ENCODE assay signal across 8 cellular contexts in the genomic region with DNA sequence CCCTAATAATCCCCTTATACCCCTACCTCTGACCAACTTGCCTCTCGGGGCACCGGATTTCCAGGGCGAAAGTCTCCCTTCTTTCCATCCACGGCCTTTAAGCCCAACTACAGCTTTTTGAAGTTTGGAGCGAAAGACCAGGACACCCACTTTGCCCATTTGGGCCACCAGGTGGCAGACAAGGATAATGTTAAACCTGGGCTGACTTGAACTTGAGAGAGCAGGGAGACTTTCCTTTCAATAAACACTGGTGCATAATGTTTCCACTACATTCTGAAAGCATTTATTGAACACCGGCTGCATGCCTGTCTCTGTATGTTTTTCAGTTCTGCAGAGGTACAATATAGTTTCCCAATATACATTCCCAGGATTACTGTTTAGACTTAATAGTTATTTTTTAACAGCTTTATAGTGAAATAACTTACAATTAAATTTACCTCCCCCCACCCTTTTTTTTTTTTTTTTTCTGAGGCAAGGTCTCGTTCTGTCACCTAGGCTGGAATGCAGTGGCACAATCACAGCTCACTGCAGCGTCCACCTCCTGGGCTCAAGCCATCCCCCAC. TPM values are rescaled to one million over a fixed set of nuclear protein-coding genes. Genes with fewer than 3 reads are reported as not detected.
DNase-seq lines count a peak whose midpoint lies in the region; ATAC-seq, FAIRE-seq and TF ChIP-seq lines count a peak whose summit lies in the region.

No MANE protein-coding gene starts in this region.

- peak; percentile 85 for ATAC-seq in mucosa of descending colon

- no peaks in the 10 kb centered on the region for H3K9me1 ChIP-seq in endothelial cell of umbilical vein (replicated peaks; ENCODE audit: control insufficient read depth, extremely low read depth, insufficient read depth, low read length)

- no TSS peak for BruUV-seq in endothelial cell of umbilical vein (replicated peaks; lab: Mats Ljungman, UMichigan)

- no peak overlapping the region for H3K27ac ChIP-seq in endothelial cell of umbilical vein (ENCODE audit: insufficient read depth, low read depth, low read length)
- H3K27ac ChIP-seq in neuronal stem cell (replicated peaks; ENCODE audit: low read length), result no peak overlapping the region

- H3K9ac ChIP-seq in NT2/D1 (ENCODE audit: insufficient read length, low read depth), result no peak overlapping the region
- no peak overlapping the region for H3K9ac ChIP-seq in endothelial cell of umbilical vein (replicated peaks; ENCODE audit: extremely low read depth, insufficient read depth, low read length)
- no peak overlapping the region for H3K9ac ChIP-seq in neuronal stem cell (ENCODE audit: low read depth, low read length, poor library complexity)

- TF ChIP-seq POLR2A in endothelial cell of umbilical vein (IDR thresholded peaks at IDR 0.05; ENCODE audit: low read depth, low read length), result no peak

- peaks cover 11% of the 10 kb centered on the region for H3K9me3 ChIP-seq in NT2/D1 (ENCODE audit: insufficient read depth, low read length)
- H3K9me3 ChIP-seq in endothelial cell of umbilical vein (replicated peaks; ENCODE audit: control insufficient read depth, insufficient read depth, low read length), result no peaks in the 10 kb centered on the region
- no peaks in the 10 kb centered on the region for H3K9me3 ChIP-seq in mucosa of descending colon
- no peaks in the 10 kb centered on the region for H3K9me3 ChIP-seq in neuronal stem cell (replicated peaks in 1 of 2; ENCODE audit: control insufficient read depth in 2 of 2, insufficient read depth in 1 of 2, low read depth in 1 of 2, low read length in 2 of 2)

- H2BK5ac ChIP-seq in neuronal stem cell (ENCODE audit: low read length), result no peak overlapping the region

- H3K4me2 ChIP-seq in endothelial cell of umbilical vein (ENCODE audit: insufficient read depth, low read length) (no peak overlapping the region), neuronal stem cell (ENCODE audit: insufficient read depth, low read length, poor library complexity, severe bottlenecking) (no peak overlapping the region)

- no peak overlapping the region for H2BK15ac ChIP-seq in neuronal stem cell (ENCODE audit: low read length)

- no peak overlapping the region for H3K18ac ChIP-seq in neuronal stem cell (ENCODE audit: low read length)

- no peak overlapping the region for H4K8ac ChIP-seq in neuronal stem cell (ENCODE audit: low read depth, low read length)

- no peak overlapping the region for H2BK120ac ChIP-seq in neuronal stem cell (ENCODE audit: low read depth, low read length)

- no peak overlapping the region for H3K4ac ChIP-seq in neuronal stem cell (ENCODE audit: low read length)

- CTCF ChIA-PET in endothelial cell of umbilical vein (lab: Charles Lee), result interaction anchor here (0.5 to 3.8 kb wide), 49 partner anchors 9 to 561 kb away, joined by 3 to 55 read pairs (median 4); partner anchors contain the start of genes B3GNT9, FBXL8, MATCAP1 and NOL3

- TF ChIP-seq CTCF in endothelial cell of umbilical vein (IDR thresholded peaks at IDR 0.05; ENCODE audit: extremely low read depth in 1 of 2, insufficient read depth in 1 of 2, low read depth in 1 of 2, low read length in 2 of 2) (peak; percentile 78 to 85), mucosa of descending colon (IDR thresholded peaks at IDR 0.05) (peak; percentile 49)

- no CpG with 5 or more reads among the region's 8 CpGs for WGBS in neuronal stem cell (ENCODE audit: extremely low coverage in 2 of 2, insufficient read length in 2 of 2, insufficient replicate concordance in 1 of 2), 2 donors

- H2AFZ ChIP-seq in endothelial cell of umbilical vein (ENCODE audit: low read depth, low read length), result no peak overlapping the region
- H2AFZ ChIP-seq in neuronal stem cell (ENCODE audit: low read length), result no peak overlapping the region

- no peak overlapping the region for H2AK5ac ChIP-seq in neuronal stem cell (ENCODE audit: low read depth, low read length)

- H3K4me1 ChIP-seq in NT2/D1 (ENCODE audit: insufficient read depth, insufficient read length) (no peaks in the 10 kb centered on the region), endothelial cell of umbilical vein (ENCODE audit: control insufficient read depth, extremely low read depth, insufficient read depth, low read length) (no peaks in the 10 kb centered on the region), mucosa of descending colon (ENCODE audit: low read depth) (peaks cover 32% of the 10 kb centered on the region), neuronal stem cell (ENCODE audit: control insufficient read depth in 2 of 2, insufficient read depth in 1 of 2, low read depth in 1 of 2, low read length in 2 of 2) (no peaks in the 10 kb centered on the region)

- H4K20me1 ChIP-seq in endothelial cell of umbilical vein (replicated peaks; ENCODE audit: control insufficient read depth, extremely low read depth, insufficient read depth, low read length), result no peaks in the 10 kb centered on the region

- no peak overlapping the region for H3K23ac ChIP-seq in neuronal stem cell (ENCODE audit: low read depth, low read length, poor library complexity)

- no peak overlapping the region for H3K14ac ChIP-seq in neuronal stem cell (ENCODE audit: low read length)

- H3K36me3 ChIP-seq in NT2/D1 (ENCODE audit: insufficient read depth, insufficient read length, low read length), result no peaks in the 10 kb centered on the region
- no peaks in the 10 kb centered on the region for H3K36me3 ChIP-seq in endothelial cell of umbilical vein (ENCODE audit: control insufficient read depth in 2 of 2, extremely low read depth in 1 of 2, insufficient read depth in 2 of 2, low read length in 2 of 2)
- H3K36me3 ChIP-seq in mucosa of descending colon (ENCODE audit: low read depth), result no peaks in the 10 kb centered on the region
- H3K36me3 ChIP-seq in neuronal stem cell (replicated peaks in 1 of 2; ENCODE audit: control insufficient read depth in 2 of 2, insufficient read depth in 2 of 2, low read length in 2 of 2), result no peaks in the 10 kb centered on the region

- H3K27me3 ChIP-seq in NT2/D1 (ENCODE audit: insufficient read depth, insufficient read length), result peaks cover 15% of the 10 kb centered on the region
- peaks cover 3 to 5% of the 10 kb centered on the region in 2 experiments for H3K27me3 ChIP-seq in endothelial cell of umbilical vein (ENCODE audit: control insufficient read depth in 2 of 2, insufficient read depth in 2 of 2, low read length in 2 of 2)
- H3K27me3 ChIP-seq in neuronal stem cell (ENCODE audit: control insufficient read depth in 3 of 3, insufficient read depth in 3 of 3, low read depth in 1 of 3, low read length in 3 of 3), result peaks cover 0 to 29% (median 6%) of the 10 kb centered on the region in 3 experiments

- DNase-seq in DMS53 (lab: John Stamatoyannopoulos, UW) (peak; percentile 80), HT-29 (ENCODE audit: low spot score) (peak; percentile 89), NT2/D1 (ENCODE audit: low read depth, low spot score) (peak; percentile 68), endothelial cell of umbilical vein (ENCODE audit: low read depth, low spot score) (peak; percentile 78), mucosa of descending colon (peak in 2 of 3 donors; percentile 88 to 94), neuronal stem cell (ENCODE audit: low spot score) (no peak)
- DNase-seq in activated CD8-positive, alpha-beta memory T cell treated with anti-CD3 and anti-CD28 coated beads, Interleukin-2, amount 50 U/mL, for 1 hour (ENCODE audit: extremely low read depth), result peak; percentile 26
- DNase-seq in stimulated activated CD8-positive, alpha-beta memory T cell treated with anti-CD3 and anti-CD28 coated beads, Interleukin-4, amount 100 ng/mL, for 24 hours (ENCODE audit: low read depth), result peak; percentile 61

- no peak overlapping the region for H3K4me3 ChIP-seq in NT2/D1 (ENCODE audit: insufficient read length, low read depth)
- no peak overlapping the region for H3K4me3 ChIP-seq in endothelial cell of umbilical vein (replicated peaks in 1 of 3; ENCODE audit: insufficient read depth in 1 of 3, low read depth in 1 of 3, low read length in 3 of 3)
- no peak overlapping the region for H3K4me3 ChIP-seq in mucosa of descending colon
- H3K4me3 ChIP-seq in neuronal stem cell (ENCODE audit: low read length in 2 of 2), result no peak overlapping the region

- dilution Hi-C loops in endothelial cell of umbilical vein (cut with MboI; ENCODE audit: extremely low pct_ligation_motif_present, low sequenced_read_pairs), result no loop called here

- no peak overlapping the region for H2BK12ac ChIP-seq in neuronal stem cell (ENCODE audit: low read length)

- POLR2A ChIA-PET in endothelial cell of umbilical vein (lab: Charles Lee), result no interaction called here

- no peak overlapping the region for H4K91ac ChIP-seq in neuronal stem cell (ENCODE audit: low read depth, low read length, poor library complexity)

- peak; percentile 98 for FAIRE-seq in endothelial cell of umbilical vein (lab: Jason Lieb, UNC)

- H3K79me2 ChIP-seq in endothelial cell of umbilical vein (ENCODE audit: control insufficient read depth, insufficient read depth, low read length), result no peaks in the 10 kb centered on the region

- no peaks in the 10 kb centered on the region for H3K79me1 ChIP-seq in neuronal stem cell (ENCODE audit: low read depth, low read length)

- intact Hi-C loops in endothelial cell of umbilical vein (cut with micrococcal nuclease) (loop anchor here (1.0 to 10.0 kb wide), 2 partner anchors 231 to 441 kb away; partner anchors contain the start of gene TPPP3), mucosa of descending colon (cut with DNase I, micrococcal nuclease) (loop anchor here in 1 of 2 donors (10.0 kb wide), 1 partner anchor 201 kb away; the partner anchor contains the start of genes B3GNT9, FBXL8 and TRADD)

RNA-seq across cellular contexts. Expression of gene CES3, which starts 6.9 kb away (rescaled TPM):
- 1.3 and 3.4 TPM in 2 replicates for total RNA-seq in HT-29 (2014; rRNA removed; shearing (Covaris generic))
- total RNA-seq in endothelial cell of umbilical vein, result not detected in 2 replicates
- polyA plus RNA-seq in endothelial cell of umbilical vein, result 0.10 and 0.13 TPM in 2 replicates
- polyA plus RNA-seq in endothelial cell of umbilical vein (2011; cell fraction: cytosol; rRNA removed), result 0.04 TPM in 1 of 2 replicates, not detected in the other
- 0.70 and 0.80 TPM in 2 replicates for polyA plus RNA-seq in endothelial cell of umbilical vein (2011; cell fraction: nucleus; rRNA removed)
- polyA plus RNA-seq in endothelial cell of umbilical vein (2012), result 0.07 and 0.42 TPM in 2 replicates
- polyA minus RNA-seq in endothelial cell of umbilical vein, result 0.91 TPM in 1 of 2 replicates, not detected in the other
- 2.8 TPM for polyA minus RNA-seq in endothelial cell of umbilical vein (2011; cell fraction: cytosol; rRNA and poly(A)+ RNA removed)
- 0.19 TPM in 1 of 2 replicates, not detected in the other for polyA minus RNA-seq in endothelial cell of umbilical vein (2011; cell fraction: nucleus; rRNA and poly(A)+ RNA removed)
- total RNA-seq in mucosa of descending colon, result 100 to 1,000 TPM in 2 of 3 donors, 10 to 100 TPM in 1; 86.5 to 264 (median 199) TPM
- 2.4 TPM for polyA plus RNA-seq in neuronal stem cell (2013, experiment 1 of 2)
- polyA plus RNA-seq in neuronal stem cell (2013, experiment 2 of 2), result 2.5 TPM

RNA-seq across cellular contexts. Expression of gene CES2, which starts 18.9 kb away (rescaled TPM):
- 47.6 and 54.3 TPM in 2 replicates for total RNA-seq in HT-29 (2014; rRNA removed; shearing (Covaris generic))
- total RNA-seq in endothelial cell of umbilical vein (24.5 and 28.8 TPM in 2 replicates), mucosa of descending colon (100 to 1,000 TPM; 180 to 566 (median 456) TPM)
- polyA plus RNA-seq in endothelial cell of umbilical vein, result 19.1 and 19.6 TPM in 2 replicates
- 14.4 and 18.0 TPM in 2 replicates for polyA plus RNA-seq in endothelial cell of umbilical vein (2011; cell fraction: cytosol; rRNA removed)
- 24.0 and 25.8 TPM in 2 replicates for polyA plus RNA-seq in endothelial cell of umbilical vein (2011; cell fraction: nucleus; rRNA removed)
- 16.7 and 17.6 TPM in 2 replicates for polyA plus RNA-seq in endothelial cell of umbilical vein (2012)
- polyA minus RNA-seq in endothelial cell of umbilical vein, result 21.2 and 23.0 TPM in 2 replicates
- polyA minus RNA-seq in endothelial cell of umbilical vein (2011; cell fraction: cytosol; rRNA and poly(A)+ RNA removed), result 20.5 TPM
- 18.0 and 19.3 TPM in 2 replicates for polyA minus RNA-seq in endothelial cell of umbilical vein (2011; cell fraction: nucleus; rRNA and poly(A)+ RNA removed)
- 14.6 TPM for polyA plus RNA-seq in neuronal stem cell (2013, experiment 1 of 2)
- polyA plus RNA-seq in neuronal stem cell (2013, experiment 2 of 2), result 15.0 TPM

RNA-seq across cellular contexts. Expression of gene CIAO2B, which starts 20.0 kb away (rescaled TPM):
- 242 and 281 TPM in 2 replicates for total RNA-seq in HT-29 (2014; rRNA removed; shearing (Covaris generic))
- total RNA-seq in endothelial cell of umbilical vein (78.7 and 85.2 TPM in 2 replicates), mucosa of descending colon (10 to 100 TPM; 72.5 to 78.1 (median 76.5) TPM)
- 314 and 423 TPM in 2 replicates for polyA plus RNA-seq in endothelial cell of umbilical vein
- 227 and 251 TPM in 2 replicates for polyA plus RNA-seq in endothelial cell of umbilical vein (2011; cell fraction: cytosol; rRNA removed)
- polyA plus RNA-seq in endothelial cell of umbilical vein (2011; cell fraction: nucleus; rRNA removed), result 77.1 and 88.7 TPM in 2 replicates
- 119 and 151 TPM in 2 replicates for polyA plus RNA-seq in endothelial cell of umbilical vein (2012)
- polyA minus RNA-seq in endothelial cell of umbilical vein, result 134 and 146 TPM in 2 replicates
- 80.5 TPM for polyA minus RNA-seq in endothelial cell of umbilical vein (2011; cell fraction: cytosol; rRNA and poly(A)+ RNA removed)
- polyA minus RNA-seq in endothelial cell of umbilical vein (2011; cell fraction: nucleus; rRNA and poly(A)+ RNA removed), result 11.1 and 15.7 TPM in 2 replicates
- 93.4 TPM for polyA plus RNA-seq in neuronal stem cell (2013, experiment 1 of 2)
- 91.2 TPM for polyA plus RNA-seq in neuronal stem cell (2013, experiment 2 of 2)

RNA-seq across cellular contexts. Expression of gene RRAD, which starts 28.8 kb away (rescaled TPM):
- total RNA-seq in HT-29 (2014; rRNA removed; shearing (Covaris generic)), result 0.08 and 1.7 TPM in 2 replicates
- total RNA-seq in endothelial cell of umbilical vein (0.22 and 0.46 TPM in 2 replicates), mucosa of descending colon (10 to 100 TPM in 1 of 3 donors, 1 to 10 TPM in 2; 1.3 to 11.6 (median 1.3) TPM)
- polyA plus RNA-seq in endothelial cell of umbilical vein, result 0.48 and 0.60 TPM in 2 replicates
- polyA plus RNA-seq in endothelial cell of umbilical vein (2011; cell fraction: cytosol; rRNA removed), result 0.17 and 0.25 TPM in 2 replicates
- polyA plus RNA-seq in endothelial cell of umbilical vein (2011; cell fraction: nucleus; rRNA removed), result 0.75 and 0.88 TPM in 2 replicates
- polyA plus RNA-seq in endothelial cell of umbilical vein (2012), result 0.27 and 0.38 TPM in 2 replicates
- 0.17 and 0.40 TPM in 2 replicates for polyA minus RNA-seq in endothelial cell of umbilical vein
- not detected for polyA minus RNA-seq in endothelial cell of umbilical vein (2011; cell fraction: cytosol; rRNA and poly(A)+ RNA removed)
- not detected in 2 replicates for polyA minus RNA-seq in endothelial cell of umbilical vein (2011; cell fraction: nucleus; rRNA and poly(A)+ RNA removed)
- polyA plus RNA-seq in neuronal stem cell (2013, experiment 1 of 2), result 0.32 TPM
- 0.30 TPM for polyA plus RNA-seq in neuronal stem cell (2013, experiment 2 of 2)

RNA-seq across cellular contexts. Expression of gene CES4A, which starts 34.2 kb away (rescaled TPM):
- total RNA-seq in HT-29 (2014; rRNA removed; shearing (Covaris generic)), result 3.0 and 5.5 TPM in 2 replicates
- 3.9 and 5.4 TPM in 2 replicates for total RNA-seq in endothelial cell of umbilical vein
- polyA plus RNA-seq in endothelial cell of umbilical vein, result 13.3 and 16.4 TPM in 2 replicates
- polyA plus RNA-seq in endothelial cell of umbilical vein (2011; cell fraction: cytosol; rRNA removed), result 2.3 and 3.0 TPM in 2 replicates
- polyA plus RNA-seq in endothelial cell of umbilical vein (2011; cell fraction: nucleus; rRNA removed), result 62.6 and 78.1 TPM in 2 replicates
- 7.1 TPM in 2 replicates for polyA plus RNA-seq in endothelial cell of umbilical vein (2012)
- polyA minus RNA-seq in endothelial cell of umbilical vein, result 5.7 and 10.8 TPM in 2 replicates
- polyA minus RNA-seq in endothelial cell of umbilical vein (2011; cell fraction: cytosol; rRNA and poly(A)+ RNA removed), result not detected
- 4.9 and 5.2 TPM in 2 replicates for polyA minus RNA-seq in endothelial cell of umbilical vein (2011; cell fraction: nucleus; rRNA and poly(A)+ RNA removed)
- total RNA-seq in mucosa of descending colon, result 10 to 100 TPM in 1 of 3 donors, 1 to 10 TPM in 2; 6.3 to 10.1 (median 8.3) TPM
- 0.54 TPM for polyA plus RNA-seq in neuronal stem cell (2013, experiment 1 of 2)
- 0.48 TPM for polyA plus RNA-seq in neuronal stem cell (2013, experiment 2 of 2)

Comparison
In these comparisons a context has a peak if more than half of its experiments do, and no peak if none do; other contexts are left out.
1. RNA of gene CES3, which starts 6.9 kb away (total RNA-seq): 86.5 to 264 TPM in mucosa of descending colon; 1.3 to 3.4 TPM in HT-29 and not detected in endothelial cell of umbilical vein; every median in the first group is over 10 times any median in the second.